ENCODE assay signal across 8 cellular contexts in the genomic region with DNA sequence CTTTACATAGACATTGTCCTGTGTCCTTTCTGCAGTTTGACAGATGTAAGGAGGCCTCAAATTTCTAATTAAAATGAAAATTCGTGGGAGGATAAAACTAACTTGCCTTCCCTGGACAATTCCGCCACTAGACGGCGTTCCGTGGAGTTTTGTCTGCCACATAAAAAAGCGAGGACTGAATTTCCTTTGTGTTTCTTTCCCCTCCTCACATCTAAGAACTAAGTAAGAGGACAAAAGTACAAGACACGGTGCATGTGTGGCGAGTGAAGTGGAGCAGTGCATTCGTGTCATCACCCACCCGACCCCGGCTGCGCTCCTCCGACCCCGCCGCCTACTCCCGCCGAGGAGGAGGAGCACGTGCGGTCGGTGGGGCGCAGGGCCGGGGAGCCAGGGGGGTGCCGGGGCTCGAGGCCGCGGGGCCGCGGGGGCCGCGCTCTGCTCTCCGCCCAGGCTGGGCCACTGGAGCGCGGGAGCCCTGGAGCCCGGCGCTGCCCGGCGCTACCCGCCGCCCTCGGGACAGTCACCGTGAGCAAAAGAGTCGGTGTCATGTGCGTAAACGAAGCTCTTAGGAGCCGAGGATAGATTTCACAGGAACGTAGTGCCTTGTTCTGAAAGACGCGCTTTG. TPM values are rescaled to one million over a fixed set of nuclear protein-coding genes. Genes with fewer than 3 reads are reported as not detected.
A peak's percentile ranks its signal among the peaks of the same experiment; 100 is the strongest.
DNase-seq lines count a peak whose midpoint lies in the region; ATAC-seq and TF ChIP-seq lines count a peak whose summit lies in the region.

No MANE protein-coding gene starts in this region.

- no peak for ATAC-seq in activated T-helper 17 cell treated with anti-CD3 and anti-CD28 coated beads, Interleukin-2, amount 50 U/mL, for 72 hours (replicated peaks)

- WGBS in smooth muscle cell (ENCODE audit: low lambda C conversion rate): 3% methylated on average over 25 of the region's 48 CpGs

- no peaks in the 10 kb centered on the region for H3K9me3 Mint-ChIP-seq in T-helper 2 cell treated with Interferon-gamma antibody and Interleukin-4, amounts not matched to agents 5 μg/mL and 100 μg/mL, for 36 hours
- H3K9me3 Mint-ChIP-seq in activated T-helper 17 cell treated with anti-CD3 and anti-CD28 coated beads, Interleukin-2, amount 50 U/mL, for 72 hours: peaks cover 4% of the 10 kb centered on the region

- H3K4me3 ChIP-seq in smooth muscle cell: peak overlapping the region; percentile 41

- no peak overlapping the region for H3K27ac Mint-ChIP-seq in T-helper 2 cell treated with Interferon-gamma antibody and Interleukin-4, amounts not matched to agents 5 μg/mL and 100 μg/mL, for 36 hours
- H3K27ac Mint-ChIP-seq in activated T-helper 17 cell treated with anti-CD3 and anti-CD28 coated beads, Interleukin-2, amount 50 U/mL, for 72 hours: no peak overlapping the region

- H3K4me2 ChIP-seq in smooth muscle cell: peak overlapping the region; percentile 84

- H3K27ac ChIP-seq in smooth muscle cell (ENCODE audit: low read depth): no peak overlapping the region

- H4K20me1 ChIP-seq in smooth muscle cell (ENCODE audit: low read depth): no peaks in the 10 kb centered on the region

- peak; percentile 44 for TF ChIP-seq CTCF in smooth muscle cell (IDR thresholded peaks at IDR 0.05; ENCODE audit: borderline replicate concordance, insufficient read depth, poor library complexity, severe bottlenecking)

- peaks cover 9% of the 10 kb centered on the region for H3K36me3 Mint-ChIP-seq in T-helper 2 cell treated with Interferon-gamma antibody and Interleukin-4, amounts not matched to agents 5 μg/mL and 100 μg/mL, for 36 hours (ENCODE audit: low read depth)
- peaks cover 15% of the 10 kb centered on the region for H3K36me3 Mint-ChIP-seq in activated T-helper 17 cell treated with anti-CD3 and anti-CD28 coated beads, Interleukin-2, amount 50 U/mL, for 72 hours (ENCODE audit: low read depth)

- no peaks in the 10 kb centered on the region for H3K79me2 ChIP-seq in smooth muscle cell (ENCODE audit: low read depth)

- no peaks in the 10 kb centered on the region for H3K9me3 ChIP-seq in smooth muscle cell (replicated peaks; ENCODE audit: low read depth)

- no peak for DNase-seq in T-helper 2 cell treated with Interferon-gamma antibody and Interleukin-4, amounts not matched to agents 5 μg/mL and 100 μg/mL, for 36 hours (ENCODE audit: low spot score)
- DNase-seq in T-helper 2 cell (no peak), hepatic stellate cell (ENCODE audit: low spot score) (peak; percentile 52), smooth muscle cell (lab: John Stamatoyannopoulos, UW; ENCODE audit: unreplicated experiment) (no peak), MV-4-11 (lab: John Stamatoyannopoulos, UW) (no peak), GM19238 (ENCODE audit: insufficient read length, low spot score) (no peak), SHP77 treated with DMSO at 0.1 percent for 48 hours (lab: John Stamatoyannopoulos, UW) (no peak)

- peaks cover 21% of the 10 kb centered on the region for H3K4me1 Mint-ChIP-seq in T-helper 2 cell treated with Interferon-gamma antibody and Interleukin-4, amounts not matched to agents 5 μg/mL and 100 μg/mL, for 36 hours (ENCODE audit: low read depth)
- H3K4me1 Mint-ChIP-seq in activated T-helper 17 cell treated with anti-CD3 and anti-CD28 coated beads, Interleukin-2, amount 50 U/mL, for 72 hours: peaks cover 11% of the 10 kb centered on the region

- peak overlapping the region; percentile 42 for H2AFZ ChIP-seq in smooth muscle cell (ENCODE audit: low read depth)

- H3K4me1 ChIP-seq in smooth muscle cell (ENCODE audit: low read depth): peaks cover 4% of the 10 kb centered on the region

- no peak overlapping the region for H3K9ac ChIP-seq in smooth muscle cell (ENCODE audit: low read depth)

- peaks cover 100% of the 10 kb centered on the region for H3K27me3 ChIP-seq in smooth muscle cell (ENCODE audit: low read depth)

- H3K4me3 Mint-ChIP-seq in T-helper 2 cell treated with Interferon-gamma antibody and Interleukin-4, amounts not matched to agents 5 μg/mL and 100 μg/mL, for 36 hours: peak overlapping the region; percentile 71
- peak overlapping the region; percentile 72 for H3K4me3 Mint-ChIP-seq in activated T-helper 17 cell treated with anti-CD3 and anti-CD28 coated beads, Interleukin-2, amount 50 U/mL, for 72 hours

- no peaks in the 10 kb centered on the region for H3K36me3 ChIP-seq in smooth muscle cell (ENCODE audit: low read depth)

- no peaks in the 10 kb centered on the region for H3F3A ChIP-seq in smooth muscle cell (ENCODE audit: low read depth)

- peaks cover 87% of the 10 kb centered on the region for H3K27me3 Mint-ChIP-seq in T-helper 2 cell treated with Interferon-gamma antibody and Interleukin-4, amounts not matched to agents 5 μg/mL and 100 μg/mL, for 36 hours (ENCODE audit: low read depth)
- H3K27me3 Mint-ChIP-seq in activated T-helper 17 cell treated with anti-CD3 and anti-CD28 coated beads, Interleukin-2, amount 50 U/mL, for 72 hours: peaks cover 71% of the 10 kb centered on the region

RNA-seq across cellular contexts. Expression of a gene that starts 10.8 kb away (rescaled TPM):
- total RNA-seq in activated T-helper 17 cell treated with anti-CD3 and anti-CD28 coated beads, Interleukin-2, amount 50 U/mL, for 72 hours: under 1 TPM; 0.05 to 0.06 TPM
- total RNA-seq in smooth muscle cell: 0.13 and 2.3 TPM in 2 replicates
- polyA plus RNA-seq in smooth muscle cell: 0.04 TPM in 1 of 2 replicates, not detected in the other
